Comparison of ENCODE assay signal across 8 cellular contexts in the genomic region with DNA sequence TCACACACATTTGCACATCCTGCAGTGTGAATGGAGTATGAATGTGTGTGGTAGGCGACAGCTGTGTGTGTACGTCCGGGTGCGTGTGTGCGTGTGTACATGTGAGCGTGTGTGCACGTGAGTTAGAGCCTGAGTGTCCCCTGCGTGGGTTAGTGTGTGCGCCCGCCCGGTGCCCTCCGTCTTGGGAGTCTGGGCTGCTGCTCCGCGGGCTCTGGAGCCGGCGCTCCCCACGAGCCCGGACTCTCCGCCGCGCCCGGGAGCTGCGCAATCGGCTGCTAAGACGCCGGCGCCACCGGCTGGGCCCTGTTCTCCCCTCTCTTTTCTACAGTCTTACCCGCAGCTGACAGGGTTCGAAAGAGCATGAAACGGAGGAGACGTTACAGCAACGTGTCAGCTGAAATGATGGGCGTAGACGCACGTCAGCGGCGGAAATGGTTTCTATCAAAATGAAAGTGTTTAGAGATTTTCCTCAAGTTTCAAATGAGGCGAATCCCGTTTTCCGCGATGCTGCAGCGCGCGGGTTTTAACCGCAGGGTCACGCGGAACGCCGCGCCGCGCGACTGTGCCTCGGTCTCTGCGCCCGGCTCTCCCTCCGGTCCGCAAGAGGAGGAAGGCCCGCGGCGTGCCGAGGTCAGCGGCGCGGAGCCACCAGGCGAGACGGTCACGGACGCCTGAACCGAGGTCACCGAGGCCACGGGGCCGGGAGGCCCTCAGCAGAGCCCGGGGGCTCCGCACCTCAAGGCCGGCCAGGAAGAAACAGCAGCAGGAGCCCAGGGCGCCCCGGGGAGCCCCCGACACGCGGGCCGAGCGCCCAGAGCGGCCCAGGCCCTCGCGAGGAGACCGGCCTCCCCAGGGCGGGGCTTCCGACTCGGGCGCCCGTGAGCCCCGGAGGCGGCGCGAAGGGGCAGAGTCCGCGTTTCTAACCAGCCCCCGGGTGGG.
DNase-seq lines count a peak whose midpoint lies in the region; ATAC-seq and TF ChIP-seq lines count a peak whose summit lies in the region.

No MANE protein-coding gene starts in this region.

- H3K4me1 ChIP-seq in mucosa of stomach (ENCODE audit: control insufficient read depth, insufficient read depth, low read length), result peaks cover 7% of the 10 kb centered on the region

- no peak for TF ChIP-seq CTCF in epithelial cell of esophagus (IDR thresholded peaks at IDR 0.05; ENCODE audit: insufficient read depth, low read depth, low read length, missing control alignments)

- no peaks in the 10 kb centered on the region for H3K9me3 Mint-ChIP-seq in activated CD8-positive, alpha-beta memory T cell treated with anti-CD3 and anti-CD28 coated beads, Interleukin-2, amount 10 ng/mL, durations not matched to agents 7 days and 5 days (ENCODE audit: low read depth)

- CTCF ChIA-PET in activated CD8-positive, alpha-beta memory T cell treated with anti-CD3 and anti-CD28 coated beads, Interleukin-2, amount 10 ng/mL, durations not matched to agents 7 days and 5 days (lab: Charles Lee), result interaction anchor here (1.0 to 1.6 kb wide), 2 partner anchors 31 to 46 kb away, joined by 3 to 5 read pairs; no protein-coding TSS in a partner anchor

- ATAC-seq in activated CD8-positive, alpha-beta memory T cell treated with anti-CD3 and anti-CD28 coated beads, Interleukin-2, amount 10 ng/mL, durations not matched to agents 7 days and 5 days, result peak; percentile 81
- ATAC-seq in HG03460 (IDR thresholded peaks at IDR 0.05; ENCODE audit: unreplicated experiment), result no peak

- peak overlapping the region; percentile 76 for H3K27ac Mint-ChIP-seq in activated CD8-positive, alpha-beta memory T cell treated with anti-CD3 and anti-CD28 coated beads, Interleukin-2, amount 10 ng/mL, durations not matched to agents 7 days and 5 days

- H3K4me3 ChIP-seq in MG63 (peak overlapping the region; percentile 43), epithelial cell of esophagus (ENCODE audit: low read length) (peak overlapping the region; percentile 50), mucosa of stomach (ENCODE audit: low read length) (peak overlapping the region; percentile 58)

- H3K9me3 ChIP-seq in MG63 (no peaks in the 10 kb centered on the region), mucosa of stomach (ENCODE audit: control insufficient read depth, low read length) (no peaks in the 10 kb centered on the region)

- H3K36me3 Mint-ChIP-seq in activated CD8-positive, alpha-beta memory T cell treated with anti-CD3 and anti-CD28 coated beads, Interleukin-2, amount 10 ng/mL, durations not matched to agents 7 days and 5 days, result no peaks in the 10 kb centered on the region

- H3K4me3 Mint-ChIP-seq in activated CD8-positive, alpha-beta memory T cell treated with anti-CD3 and anti-CD28 coated beads, Interleukin-2, amount 10 ng/mL, durations not matched to agents 7 days and 5 days, result peak overlapping the region; percentile 75

- H3K9ac ChIP-seq in mucosa of stomach (ENCODE audit: low read length), result peak overlapping the region; percentile 55

- H3K27me3 Mint-ChIP-seq in activated CD8-positive, alpha-beta memory T cell treated with anti-CD3 and anti-CD28 coated beads, Interleukin-2, amount 10 ng/mL, durations not matched to agents 7 days and 5 days, result no peaks in the 10 kb centered on the region

- H3K36me3 ChIP-seq in MG63 (no peaks in the 10 kb centered on the region), mucosa of stomach (ENCODE audit: control insufficient read depth, insufficient read depth, low read length) (no peaks in the 10 kb centered on the region)

- H3K4me1 Mint-ChIP-seq in activated CD8-positive, alpha-beta memory T cell treated with anti-CD3 and anti-CD28 coated beads, Interleukin-2, amount 10 ng/mL, durations not matched to agents 7 days and 5 days, result peaks cover 7% of the 10 kb centered on the region

- TF ChIP-seq POLR2A in GM15510 (IDR thresholded peaks at IDR 0.05; ENCODE audit: borderline replicate concordance, extremely low read depth, insufficient read length), result peak; percentile 31

- DNase-seq in MG63 (peak; percentile 34), epithelial cell of esophagus (ENCODE audit: low read depth) (peak; percentile 35), ecto neural progenitor cell (ENCODE audit: low spot score) (no peak)
- peak; percentile 77 for DNase-seq in activated CD8-positive, alpha-beta memory T cell treated with anti-CD3 and anti-CD28 coated beads, Interleukin-2, amount 10 ng/mL, durations not matched to agents 7 days and 5 days
- peak; percentile 45 for DNase-seq in stimulated activated CD8-positive, alpha-beta memory T cell treated with anti-CD3 and anti-CD28 coated beads, Interleukin-4, amount 100 ng/mL, for 24 hours (ENCODE audit: low read depth)

- H3K27me3 ChIP-seq in MG63 (peaks cover 26% of the 10 kb centered on the region), mucosa of stomach (ENCODE audit: control insufficient read depth, insufficient read depth, low read length) (peaks cover 17% of the 10 kb centered on the region)
